6 cellular contexts compared by ENCODE assay signal in the genomic region with DNA sequence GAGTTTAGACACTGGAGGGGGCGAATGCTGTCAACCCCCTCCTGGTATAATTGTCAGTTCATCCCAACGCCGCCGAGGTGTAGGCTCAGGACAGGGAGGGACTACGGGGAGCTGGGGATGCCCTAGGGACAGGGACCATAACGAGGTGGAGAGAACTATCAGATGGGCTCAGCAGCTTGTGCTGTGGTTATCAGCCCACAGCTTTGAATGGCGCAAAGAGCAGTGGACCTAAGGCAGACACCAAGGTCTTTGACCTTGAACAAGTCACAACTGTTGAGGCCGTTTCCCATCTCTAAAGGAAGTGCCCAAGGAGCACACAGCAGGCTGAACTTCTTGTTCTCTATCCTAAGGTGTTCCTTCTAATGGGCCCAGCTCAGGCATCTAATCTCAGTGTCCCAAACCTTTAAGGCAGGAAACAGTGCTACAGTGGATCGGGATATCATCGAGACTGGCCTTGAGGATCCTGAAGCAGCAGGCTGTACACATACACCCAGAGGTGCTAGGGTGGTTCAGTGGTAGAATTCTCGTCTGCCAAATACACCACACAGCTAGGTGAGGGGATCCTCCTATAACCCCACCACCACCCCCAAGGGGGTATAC. TPM values are rescaled to one million over a fixed set of nuclear protein-coding genes. Genes with fewer than 3 reads are reported as not detected.
DNase-seq lines count a peak whose midpoint lies in the region; ATAC-seq and TF ChIP-seq lines count a peak whose summit lies in the region.

No MANE protein-coding gene starts in this region.

- H3K4me1 ChIP-seq in ACC112 (ENCODE audit: control insufficient read depth, insufficient read depth, low read length, unreplicated experiment): peaks cover 29% of the 10 kb centered on the region

- TF ChIP-seq CTCF in fibroblast of villous mesenchyme (IDR thresholded peaks at IDR 0.05; ENCODE audit: insufficient read depth, low read depth, low read length): no peak

- H3K4me3 ChIP-seq in ACC112 (ENCODE audit: low read depth, low read length): peak overlapping the region; percentile 84
- peak overlapping the region; percentile 76 for H3K4me3 ChIP-seq in fibroblast of villous mesenchyme (ENCODE audit: low read depth, low read length)

- ATAC-seq in HG02970 (IDR thresholded peaks at IDR 0.05; ENCODE audit: low FRiP score, unreplicated experiment): no peak

- peak; percentile 49 for DNase-seq in NCI-H69 (lab: John Stamatoyannopoulos, UW)
- DNase-seq in fibroblast of villous mesenchyme (ENCODE audit: low read depth): no peak
- peak in 3 of 49 donors; percentile 15 to 46 (median 40) for DNase-seq in substantia nigra (lab: John Stamatoyannopoulos, UW)
- no peak for DNase-seq in RKO (ENCODE audit: low spot score)

- H3K79me2 ChIP-seq in ACC112 (ENCODE audit: control insufficient read depth, insufficient read depth, low read length, unreplicated experiment): peaks cover 22% of the 10 kb centered on the region

- peaks cover 2% of the 10 kb centered on the region; the same call in 1 of the 2 replicates for H3K36me3 ChIP-seq in ACC112 (ENCODE audit: insufficient read depth, low read length)

- H3K27ac ChIP-seq in ACC112 (ENCODE audit: low read depth, low read length) (peak overlapping the region; percentile 61), substantia nigra (ENCODE audit: low read depth, low read length, poor library complexity, severe bottlenecking) (peak overlapping the region; percentile 99)

- H3K27me3 ChIP-seq in ACC112 (ENCODE audit: insufficient read depth, low read length): no peaks in the 10 kb centered on the region

- H2AFZ ChIP-seq in ACC112 (ENCODE audit: low read length, unreplicated experiment): peak overlapping the region; percentile 40

RNA-seq across cellular contexts. Expression of gene TUT1, which starts 1.0 kb away (rescaled TPM):
- total RNA-seq in fibroblast of villous mesenchyme: 4.3 and 5.2 TPM in 2 replicates

RNA-seq across cellular contexts. Expression of gene MTA2, which starts 9.3 kb away (rescaled TPM):
- total RNA-seq in fibroblast of villous mesenchyme: 145 and 197 TPM in 2 replicates

RNA-seq across cellular contexts. Expression of gene EEF1G, which starts 18.6 kb away (rescaled TPM):
- total RNA-seq in fibroblast of villous mesenchyme: 876 and 1,014 TPM in 2 replicates

RNA-seq across cellular contexts. Expression of gene EML3, which starts 20.3 kb away (rescaled TPM):
- 15.5 and 21.6 TPM in 2 replicates for total RNA-seq in fibroblast of villous mesenchyme

RNA-seq across cellular contexts. Expression of gene ROM1, which starts 20.7 kb away (rescaled TPM):
- total RNA-seq in fibroblast of villous mesenchyme: 2.9 and 3.0 TPM in 2 replicates
